Comparison of ENCODE assay signal across 22 cellular contexts in genomic region chr1:187229496-187229895, GRCh38.
"Had no signal": no experiment of that assay in that cellular context is flagged by ENCODE, and none has a peak within 500 bp of the region (broad histone marks: within the 10 kb centered on the region; RNA-seq: fewer than 3 reads in every experiment).

No MANE protein-coding gene starts in this region.

- H3K27me3 Mint-ChIP-seq: stimulated activated naive B cell treated with anti-CD40 and anti-IgM and Interleukin-4, amounts not matched to agents 10 μg/mL and 1 μg/mL and 100 μg/mL, for 72 hours; stimulated activated naive CD8-positive, alpha-beta T cell treated with anti-CD3 and anti-CD28 coated beads, Interleukin-15, amount 100 ng/mL, for 72 hours had no signal

- H3K36me3 ChIP-seq: heart left ventricle, right atrium auricular region, sigmoid colon, tibial nerve had no signal

- H3K9me3 ChIP-seq: heart left ventricle, right atrium auricular region, sigmoid colon, testis, tibial nerve had no signal

- H3K36me3 Mint-ChIP-seq: natural killer cell; stimulated activated naive B cell treated with anti-CD40 and anti-IgM and Interleukin-4, amounts not matched to agents 10 μg/mL and 1 μg/mL and 100 μg/mL, for 72 hours had no signal

- H3K4me1 Mint-ChIP-seq: natural killer cell; neural crest cell; stimulated activated naive B cell treated with anti-CD40 and anti-IgM and Interleukin-4, amounts not matched to agents 10 μg/mL and 1 μg/mL and 100 μg/mL, for 72 hours; stimulated activated naive CD8-positive, alpha-beta T cell treated with anti-CD3 and anti-CD28 coated beads, Interleukin-15, amount 100 ng/mL, for 72 hours had no signal

- H3K4me3 Mint-ChIP-seq: natural killer cell; neural crest cell; stimulated activated naive B cell treated with anti-CD40 and anti-IgM and Interleukin-4, amounts not matched to agents 10 μg/mL and 1 μg/mL and 100 μg/mL, for 72 hours; stimulated activated naive CD8-positive, alpha-beta T cell treated with anti-CD3 and anti-CD28 coated beads, Interleukin-15, amount 100 ng/mL, for 72 hours had no signal

- DNase-seq: dermis blood vessel endothelial cell; erythroblast; heart left ventricle; hippocampal formation; kidney glomerular epithelial cell; mammary epithelial cell; natural killer cell; sigmoid colon; stimulated activated CD4-positive, alpha-beta T cell treated with anti-CD3 and anti-CD28 coated beads, Interleukin-2, amount 100 ng/mL, for 24 hours; stimulated activated CD4-positive, alpha-beta T cell treated with anti-CD3 and anti-CD28 coated beads, Interleukin-4, amount 100 ng/mL, for 4 hours; stimulated activated naive B cell treated with anti-CD40 and anti-IgM and Interleukin-4, amounts not matched to agents 10 μg/mL and 1 μg/mL and 100 μg/mL, for 72 hours; stimulated activated naive CD8-positive, alpha-beta T cell treated with anti-CD3 and anti-CD28 coated beads, Interleukin-15, amount 100 ng/mL, for 72 hours; testis had no signal

- H3K4me1 ChIP-seq: heart left ventricle, right atrium auricular region, sigmoid colon, testis, tibial nerve had no signal

- H3K4me3 ChIP-seq: heart left ventricle, right atrium auricular region, sigmoid colon, skin epidermis, testis, tibial nerve had no signal

- H3K27me3 ChIP-seq: heart left ventricle, right atrium auricular region, sigmoid colon, testis, tibial nerve had no signal

- FAIRE-seq: colon, endothelial cell of umbilical vein, frontal cortex, islet of Langerhans, urothelium cell line had no signal

- H3K9me3 Mint-ChIP-seq: neural crest cell; stimulated activated naive B cell treated with anti-CD40 and anti-IgM and Interleukin-4, amounts not matched to agents 10 μg/mL and 1 μg/mL and 100 μg/mL, for 72 hours had no signal

- ATAC-seq: heart left ventricle; natural killer cell; stimulated activated naive B cell treated with anti-CD40 and anti-IgM and Interleukin-4, amounts not matched to agents 10 μg/mL and 1 μg/mL and 100 μg/mL, for 72 hours; stimulated activated naive CD8-positive, alpha-beta T cell treated with anti-CD3 and anti-CD28 coated beads, Interleukin-15, amount 100 ng/mL, for 72 hours had no signal

- H3K27ac ChIP-seq: heart left ventricle, right atrium auricular region, sigmoid colon, skin epidermis, testis, tibial nerve had no signal

- H3K27ac Mint-ChIP-seq: natural killer cell; stimulated activated naive B cell treated with anti-CD40 and anti-IgM and Interleukin-4, amounts not matched to agents 10 μg/mL and 1 μg/mL and 100 μg/mL, for 72 hours; stimulated activated naive CD8-positive, alpha-beta T cell treated with anti-CD3 and anti-CD28 coated beads, Interleukin-15, amount 100 ng/mL, for 72 hours had no signal
